ENCODE assay signal across 27 cellular contexts in genomic region chr2:24494415-24494814, GRCh38. TPM values are rescaled to one million over a fixed set of nuclear protein-coding genes. Genes with fewer than 3 reads are reported as not detected.
DNase-seq lines count a peak whose midpoint lies in the region; ATAC-seq and TF ChIP-seq lines count a peak whose summit lies in the region.
"Had no signal": no experiment of that assay in that cellular context is flagged by ENCODE, and none has a peak within 500 bp of the region (broad histone marks: within the 10 kb centered on the region; RNA-seq: fewer than 3 reads in every experiment).

No MANE protein-coding gene starts in this region.

- peak overlapping the region; percentile 89 for H3K4me3 Mint-ChIP-seq in activated naive CD4-positive, alpha-beta T cell treated with anti-CD3 and anti-CD28 coated beads, Interleukin-2, amount 50 U/mL, for 24 hours
- H3K4me3 Mint-ChIP-seq in central memory CD8-positive, alpha-beta T cell = no peak overlapping the region
- H3K4me3 Mint-ChIP-seq in natural killer cell (peak overlapping the region; percentile 93), type B pancreatic cell (peak overlapping the region; percentile 85)
- H3K4me3 Mint-ChIP-seq: activated CD4-positive, alpha-beta memory T cell treated with anti-CD3 and anti-CD28 coated beads, Interleukin-2, amount 10 ng/mL, durations not matched to agents 7 days and 5 days; activated naive CD4-positive, alpha-beta T cell treated with anti-CD3 and anti-CD28 coated beads for 36 hours; stimulated activated naive CD8-positive, alpha-beta T cell treated with anti-CD3 and anti-CD28 coated beads, Interleukin-15, amount 100 ng/mL, for 72 hours had no signal

- H3K27ac Mint-ChIP-seq in activated naive CD4-positive, alpha-beta T cell treated with anti-CD3 and anti-CD28 coated beads, Interleukin-2, amount 50 U/mL, for 24 hours = peak overlapping the region; percentile 31
- H3K27ac Mint-ChIP-seq in central memory CD8-positive, alpha-beta T cell (ENCODE audit: low read depth) = peak overlapping the region; percentile 83
- H3K27ac Mint-ChIP-seq in natural killer cell (peak overlapping the region; percentile 89 to 99), type B pancreatic cell (no peak overlapping the region)
- H3K27ac Mint-ChIP-seq: activated CD4-positive, alpha-beta memory T cell treated with anti-CD3 and anti-CD28 coated beads, Interleukin-2, amount 10 ng/mL, durations not matched to agents 7 days and 5 days; activated naive CD4-positive, alpha-beta T cell treated with anti-CD3 and anti-CD28 coated beads for 36 hours; activated T-helper 1 cell treated with anti-CD3 and anti-CD28 coated beads, Interleukin-12 subunit alpha, Interleukin-12 subunit beta, Interleukin-2, Interleukin-4 antibody, amounts not matched to agents 30 ng/mL and 10 ng/mL and 1 ng/mL, durations not matched to agents 14 hours and 24 hours and 36 hours had no signal

- DNase-seq in activated naive CD4-positive, alpha-beta T cell treated with anti-CD3 and anti-CD28 coated beads, Interleukin-2, amount 50 U/mL, for 16 hours = no peak
- no peak for DNase-seq in central memory CD8-positive, alpha-beta T cell (ENCODE audit: low spot score in 2 of 2)
- DNase-seq in natural killer cell (no peak), type B pancreatic cell (ENCODE audit: extremely low spot score, unreplicated experiment) (no peak), globus pallidus (ENCODE audit: low spot score) (no peak)
- DNase-seq: ACHN; activated CD4-positive, alpha-beta memory T cell treated with anti-CD3 and anti-CD28 coated beads, Interleukin-2, amount 10 ng/mL, durations not matched to agents 7 days and 5 days; activated CD4-positive, CD25-positive, alpha-beta regulatory T cell treated with anti-CD3 and anti-CD28 coated beads, Interleukin-2, amount 50 U/mL, for 72 hours; activated CD8-positive, alpha-beta memory T cell treated with anti-CD3 and anti-CD28 coated beads, Interleukin-2, amount 50 U/mL, for 48 hours; activated naive CD4-positive, alpha-beta T cell treated with anti-CD3 and anti-CD28 coated beads for 36 hours; BE2C; brain microvascular endothelial cell; DMS53; left colon; NCI-H146; NCI-H2171; posterior cingulate gyrus; right cardiac atrium; stimulated activated CD4-positive, alpha-beta T cell treated with anti-CD3 and anti-CD28 coated beads, Interleukin-1b, Interleukin-23, amount 100 ng/mL, for 48 hours; stimulated activated naive CD8-positive, alpha-beta T cell treated with anti-CD3 and anti-CD28 coated beads, Interleukin-15, amount 100 ng/mL, for 72 hours had no signal

- H3K9me3 Mint-ChIP-seq in activated naive CD4-positive, alpha-beta T cell treated with anti-CD3 and anti-CD28 coated beads, Interleukin-2, amount 50 U/mL, for 24 hours = no peaks in the 10 kb centered on the region
- H3K9me3 Mint-ChIP-seq in central memory CD8-positive, alpha-beta T cell = no peaks in the 10 kb centered on the region
- no peaks in the 10 kb centered on the region for H3K9me3 Mint-ChIP-seq in natural killer cell
- no peaks in the 10 kb centered on the region for H3K9me3 Mint-ChIP-seq in type B pancreatic cell
- H3K9me3 Mint-ChIP-seq: activated CD4-positive, alpha-beta memory T cell treated with anti-CD3 and anti-CD28 coated beads, Interleukin-2, amount 10 ng/mL, durations not matched to agents 7 days and 5 days; activated naive CD4-positive, alpha-beta T cell treated with anti-CD3 and anti-CD28 coated beads for 36 hours; activated T-helper 1 cell treated with anti-CD3 and anti-CD28 coated beads, Interleukin-12 subunit alpha, Interleukin-12 subunit beta, Interleukin-2, Interleukin-4 antibody, amounts not matched to agents 30 ng/mL and 10 ng/mL and 1 ng/mL, durations not matched to agents 14 hours and 24 hours and 36 hours; stimulated activated naive CD8-positive, alpha-beta T cell treated with anti-CD3 and anti-CD28 coated beads, Interleukin-15, amount 100 ng/mL, for 72 hours had no signal

- no peaks in the 10 kb centered on the region for H3K36me3 Mint-ChIP-seq in activated naive CD4-positive, alpha-beta T cell treated with anti-CD3 and anti-CD28 coated beads, Interleukin-2, amount 50 U/mL, for 24 hours
- H3K36me3 Mint-ChIP-seq in central memory CD8-positive, alpha-beta T cell (ENCODE audit: insufficient read depth) = peaks cover 11% of the 10 kb centered on the region
- H3K36me3 Mint-ChIP-seq in natural killer cell (no peaks in the 10 kb centered on the region), type B pancreatic cell (no peaks in the 10 kb centered on the region)

- no peaks in the 10 kb centered on the region for H3K27me3 Mint-ChIP-seq in activated naive CD4-positive, alpha-beta T cell treated with anti-CD3 and anti-CD28 coated beads, Interleukin-2, amount 50 U/mL, for 24 hours
- no peaks in the 10 kb centered on the region for H3K27me3 Mint-ChIP-seq in central memory CD8-positive, alpha-beta T cell
- H3K27me3 Mint-ChIP-seq in natural killer cell (ENCODE audit: low read depth in 2 of 2) = no peaks in the 10 kb centered on the region
- peaks cover 10% of the 10 kb centered on the region for H3K27me3 Mint-ChIP-seq in type B pancreatic cell
- H3K27me3 Mint-ChIP-seq: stimulated activated naive CD8-positive, alpha-beta T cell treated with anti-CD3 and anti-CD28 coated beads, Interleukin-15, amount 100 ng/mL, for 72 hours had no signal

- intact Hi-C loops in natural killer cell (cut with micrococcal nuclease) = loop anchor here (5.0 to 10.0 kb wide), 2 partner anchors 93 to 240 kb away; no protein-coding TSS in a partner anchor

- ATAC-seq in central memory CD8-positive, alpha-beta T cell (replicated peaks; ENCODE audit: extremely low read depth, poor library complexity, severe bottlenecking) = no peak
- ATAC-seq in natural killer cell = no peak
- no peak for ATAC-seq in HG03354 (IDR thresholded peaks at IDR 0.05; ENCODE audit: poor library complexity, severe bottlenecking, unreplicated experiment)
- no peak for ATAC-seq in HG02623 (IDR thresholded peaks at IDR 0.05; ENCODE audit: unreplicated experiment)
- ATAC-seq: gastroesophageal sphincter; HCT116; left colon; right cardiac atrium; Right ventricle myocardium inferior; stimulated activated naive CD8-positive, alpha-beta T cell treated with anti-CD3 and anti-CD28 coated beads, Interleukin-15, amount 100 ng/mL, for 72 hours had no signal

- H3K4me1 Mint-ChIP-seq in activated naive CD4-positive, alpha-beta T cell treated with anti-CD3 and anti-CD28 coated beads, Interleukin-2, amount 50 U/mL, for 24 hours = peaks cover 79% of the 10 kb centered on the region
- H3K4me1 Mint-ChIP-seq in central memory CD8-positive, alpha-beta T cell = peaks cover 63% of the 10 kb centered on the region
- H3K4me1 Mint-ChIP-seq in natural killer cell = peaks cover 71 to 80% of the 10 kb centered on the region in 2 donors
- H3K4me1 Mint-ChIP-seq in type B pancreatic cell (ENCODE audit: unreplicated experiment) = peaks cover 33% of the 10 kb centered on the region

- TF ChIP-seq CTCF in natural killer cell (IDR thresholded peaks at IDR 0.05) = no peak
- TF ChIP-seq CTCF in type B pancreatic cell (conservative IDR thresholded peaks at IDR 0.05) = no peak

RNA-seq across cellular contexts. Expression of gene NCOA1, which starts 3.4 kb away (rescaled TPM):
- total RNA-seq in natural killer cell (100 to 1,000 TPM; 122 to 149 (median 124) TPM), type B pancreatic cell (ENCODE audit: low replicate concordance) (18.1 and 23.8 TPM in 2 replicates)
